8 cellular contexts compared by ENCODE assay signal in genomic region chr5:36555035-36555434, GRCh38. TPM values are rescaled to one million over a fixed set of nuclear protein-coding genes. Genes with fewer than 3 reads are reported as not detected.
"Had no signal": no experiment of that assay in that cellular context is flagged by ENCODE, and none has a peak within 500 bp of the region (broad histone marks: within the 10 kb centered on the region; RNA-seq: fewer than 3 reads in every experiment).

No MANE protein-coding gene starts in this region.

RNA-seq across cellular contexts. Expression of gene SLC1A3, which starts 51.4 kb away (rescaled TPM):
- total RNA-seq: activated CD4-positive, alpha-beta memory T cell treated with anti-CD3 and anti-CD28 coated beads, Interleukin-2, amount 10 ng/mL, durations not matched to agents 7 days and 5 days; activated CD4-positive, alpha-beta T cell treated with anti-CD3 and anti-CD28 coated beads, Interleukin-2, amount 10 ng/mL, durations not matched to agents 24 days and 14 days; activated CD4-positive, alpha-beta T cell treated with anti-CD3 and anti-CD28 coated beads, Interleukin-2, amount 10 ng/mL, durations not matched to agents 7 days and 5 days; activated CD8-positive, alpha-beta memory T cell treated with anti-CD3 and anti-CD28 coated beads, Interleukin-2, amount 10 ng/mL, durations not matched to agents 7 days and 5 days; activated CD8-positive, alpha-beta T cell treated with anti-CD3 and anti-CD28 coated beads, Interleukin-2, amount 10 ng/mL, durations not matched to agents 7 days and 5 days; T-helper 1 cell treated with Interleukin-12 subunit alpha and Interleukin-12 subunit beta and Interleukin-4 antibody, amounts not matched to agents 30 ng/mL and 1 ng/mL, for 36 hours; T-helper 17 cell; T-helper 2 cell treated with Interferon-gamma antibody and Interleukin-4, amounts not matched to agents 100 ng/mL and 5 ng/mL, for 36 hours had no signal
